ENCODE assay signal across 1 cellular context in genomic region chr7:77808517-77808916, GRCh38.
TF ChIP-seq lines count a peak whose summit lies in the region.

No MANE protein-coding gene starts in this region.

TF ChIP-seq in GM12878, 131 proteins besides CTCF, POLR2A, EP300 and RAD21:
- TF ChIP-seq CBX5 (IDR thresholded peaks at IDR 0.05; ENCODE audit: low read depth) = 0 out of 2 replicates have a peak, but pooled peaks have one; percentile 16
- no peak for TF ChIP-seq REST (IDR thresholded peaks at IDR 0.05; ENCODE audit: low read depth, low read length)
